ENCODE assay signal across 11 cellular contexts in genomic region chr19:41705393-41706174, GRCh38. TPM values are rescaled to one million over a fixed set of nuclear protein-coding genes. Genes with fewer than 3 reads are reported as not detected.
DNase-seq lines count a peak whose midpoint lies in the region; ATAC-seq, FAIRE-seq and TF ChIP-seq lines count a peak whose summit lies in the region.
"Had no signal": no experiment of that assay in that cellular context is flagged by ENCODE, and none has a peak within 500 bp of the region (broad histone marks: within the 10 kb centered on the region; RNA-seq: fewer than 3 reads in every experiment).

No MANE protein-coding gene starts in this region.

- H3K27me3 Mint-ChIP-seq in T-helper 17 cell: peaks cover 68% of the 10 kb centered on the region

- no peak for FAIRE-seq in small intestine (lab: Jason Lieb, UNC)

- H3K27ac Mint-ChIP-seq in T-helper 17 cell: no peak overlapping the region
- H3K27ac Mint-ChIP-seq: dendritic cell treated with granulocyte-macrophage colony-stimulating factor and Interleukin-4, amounts not matched to agents 40 ng/mL and 50 ng/mL, for 4 days had no signal

- H3K27ac ChIP-seq in SJCRH30 (no peak overlapping the region), small intestine (ENCODE audit: low read depth in 1 of 2, low read length in 1 of 2) (no peak overlapping the region)

- DNase-seq in H7: peak; percentile 43
- peak; percentile 51 to 74 for DNase-seq in SJCRH30
- DNase-seq in choroid plexus epithelial cell (ENCODE audit: low read depth): peak; percentile 17
- peak; percentile 21 for DNase-seq in small intestine
- DNase-seq in T-helper 17 cell: no peak
- no peak for DNase-seq in DMS79 treated with DMSO at 0.1 percent for 48 hours (lab: John Stamatoyannopoulos, UW)
- DNase-seq in germinal center (ENCODE audit: low spot score): no peak

- peaks cover 6% of the 10 kb centered on the region for H3K4me1 Mint-ChIP-seq in T-helper 17 cell

- no peak overlapping the region for H3K4me3 Mint-ChIP-seq in T-helper 17 cell
- H3K4me3 Mint-ChIP-seq: dendritic cell treated with granulocyte-macrophage colony-stimulating factor and Interleukin-4, amounts not matched to agents 40 ng/mL and 50 ng/mL, for 4 days had no signal

- H3K9me3 ChIP-seq in SJCRH30 (replicated peaks) (no peaks in the 10 kb centered on the region), small intestine (ENCODE audit: control insufficient read depth, low read depth) (no peaks in the 10 kb centered on the region), T-helper 17 cell (ENCODE audit: control insufficient read depth, low read length, poor library complexity, severe bottlenecking) (no peaks in the 10 kb centered on the region)

- peaks cover 2% of the 10 kb centered on the region for H3K36me3 Mint-ChIP-seq in T-helper 17 cell (ENCODE audit: low read depth)

- 41 to 45% (median 45%) methylated on average over 10 of the region's 10 CpGs for WGBS in small intestine, 3 donors

- H3K4me1 ChIP-seq in SJCRH30 (no peaks in the 10 kb centered on the region; the same call in none of the 2 replicates), small intestine (ENCODE audit: control insufficient read depth in 2 of 2, insufficient read depth in 1 of 2, low read depth in 1 of 2, low read length in 1 of 2) (no peaks in the 10 kb centered on the region)

- H3K27me3 ChIP-seq in H7 (ENCODE audit: control insufficient read depth, insufficient read depth, low read length): no peaks in the 10 kb centered on the region
- peaks cover 14% of the 10 kb centered on the region; the same call in 1 of the 2 replicates for H3K27me3 ChIP-seq in SJCRH30
- H3K27me3 ChIP-seq in small intestine (ENCODE audit: control insufficient read depth in 2 of 2, insufficient read depth in 2 of 2, low read length in 2 of 2): peaks cover 0 to 6% of the 10 kb centered on the region in 2 donors

- ATAC-seq in T-helper 17 cell (no peak), HG02970 (IDR thresholded peaks at IDR 0.05; ENCODE audit: low FRiP score, unreplicated experiment) (no peak)

- TF ChIP-seq CTCF in choroid plexus epithelial cell (conservative IDR thresholded peaks at IDR 0.05; ENCODE audit: low read depth, low read length): no peak

- H3K36me3 ChIP-seq in H7 (replicated peaks; ENCODE audit: control insufficient read depth, insufficient read depth, low read length) (no peaks in the 10 kb centered on the region), SJCRH30 (no peaks in the 10 kb centered on the region), small intestine (ENCODE audit: control insufficient read depth in 2 of 2, insufficient read depth in 2 of 2, low read length in 2 of 2) (no peaks in the 10 kb centered on the region)

- H3K4me3 ChIP-seq in H7 (ENCODE audit: insufficient read depth, low read depth, low read length) (no peak overlapping the region), SJCRH30 (no peak overlapping the region), choroid plexus epithelial cell (ENCODE audit: low read depth, low read length) (no peak overlapping the region), small intestine (ENCODE audit: low read depth in 1 of 2, low read length in 2 of 2) (no peak overlapping the region)

RNA-seq across cellular contexts. Expression of gene CEACAM5, which starts 2.8 kb away (rescaled TPM):
- not detected in 2 replicates for total RNA-seq in H7 (2014; rRNA removed; shearing (Covaris generic))
- not detected in 2 replicates for total RNA-seq in SJCRH30 (2014; rRNA removed; shearing (Covaris generic))
- 10 to 100 TPM in 1 of 3 donors, 1 to 10 TPM in 2; 2.7 to 32.4 (median 3.1) TPM for polyA plus RNA-seq in small intestine
- total RNA-seq in T-helper 17 cell: not detected
- total RNA-seq: mononuclear cell; T-helper 1 cell treated with Interleukin-12 subunit alpha and Interleukin-12 subunit beta and Interleukin-4 antibody, amounts not matched to agents 30 ng/mL and 1 ng/mL, for 36 hours had no signal

RNA-seq across cellular contexts. Expression of gene CEACAM7, which starts 17.5 kb away (rescaled TPM):
- not detected in 2 replicates for total RNA-seq in H7 (2014; rRNA removed; shearing (Covaris generic))
- not detected in 2 replicates for total RNA-seq in SJCRH30 (2014; rRNA removed; shearing (Covaris generic))
- polyA plus RNA-seq in small intestine: under 1 TPM in 1 of 3 donors, not detected in 2; 0.33 TPM
- not detected for total RNA-seq in T-helper 17 cell
- total RNA-seq: mononuclear cell; T-helper 1 cell treated with Interleukin-12 subunit alpha and Interleukin-12 subunit beta and Interleukin-4 antibody, amounts not matched to agents 30 ng/mL and 1 ng/mL, for 36 hours had no signal

RNA-seq across cellular contexts. Expression of gene CEACAM6, which starts 49.7 kb away (rescaled TPM):
- not detected in 2 replicates for total RNA-seq in H7 (2014; rRNA removed; shearing (Covaris generic))
- not detected in 2 replicates for total RNA-seq in SJCRH30 (2014; rRNA removed; shearing (Covaris generic))
- 10 to 100 TPM in 2 of 3 donors, 1 to 10 TPM in 1; 8.5 to 45.8 (median 14.1) TPM for polyA plus RNA-seq in small intestine
- not detected for total RNA-seq in T-helper 17 cell
- total RNA-seq: T-helper 1 cell treated with Interleukin-12 subunit alpha and Interleukin-12 subunit beta and Interleukin-4 antibody, amounts not matched to agents 30 ng/mL and 1 ng/mL, for 36 hours had no signal

Comparison
In these comparisons a context has a peak if more than half of its experiments do, and no peak if none do; other contexts are left out.
1. DNase-seq: peak in H7 (single experiment), SJCRH30 (2 of 2), choroid plexus epithelial cell (single experiment) and small intestine (single experiment); none in T-helper 17 cell (0 of 3), DMS79 treated with DMSO at 0.1 percent for 48 hours (single experiment) and germinal center (single experiment).